24 cellular contexts compared by ENCODE assay signal in genomic region chrX:75546724-75547123, GRCh38.
"Had no signal": no experiment of that assay in that cellular context is flagged by ENCODE, and none has a peak within 500 bp of the region (broad histone marks: within the 10 kb centered on the region; RNA-seq: fewer than 3 reads in every experiment).

No MANE protein-coding gene starts in this region.

- H3K27me3 Mint-ChIP-seq: dendritic cell treated with granulocyte-macrophage colony-stimulating factor and Interleukin-4, amounts not matched to agents 40 ng/mL and 50 ng/mL, for 4 days had no signal

- H3K36me3 Mint-ChIP-seq: naive B cell; stimulated activated effector memory CD8-positive, alpha-beta T cell treated with anti-CD3 and anti-CD28 coated beads, Interleukin-12 subunit alpha, Interleukin-12 subunit beta, amount 100 ng/mL, for 72 hours had no signal

- H3K9me3 Mint-ChIP-seq: activated T-cell treated with anti-CD3 and anti-CD28 coated beads, Interleukin-2, amount 50 U/mL, for 24 hours; activated T-helper 2 cell treated with anti-CD3 and anti-CD28 coated beads, Interferon-gamma antibody, Interleukin-2, Interleukin-4, amounts not matched to agents 10 μg/mL and 5 μg/mL and 100 μg/mL, durations not matched to agents 14 hours and 24 hours and 36 hours; dendritic cell treated with granulocyte-macrophage colony-stimulating factor and Interleukin-4, amounts not matched to agents 40 ng/mL and 50 ng/mL, for 4 days; stimulated activated effector memory CD8-positive, alpha-beta T cell treated with anti-CD3 and anti-CD28 coated beads, Interleukin-12 subunit alpha, Interleukin-12 subunit beta, amount 100 ng/mL, for 72 hours had no signal

- DNase-seq: activated CD4-positive, alpha-beta T cell treated with anti-CD3 and anti-CD28 coated beads for 1 hour; activated CD4-positive, alpha-beta T cell treated with anti-CD3 and anti-CD28 coated beads, Interleukin-2, amount 50 U/mL, for 4 hours; activated CD8-positive, alpha-beta memory T cell treated with anti-CD3 and anti-CD28 coated beads for 24 hours; activated CD8-positive, alpha-beta memory T cell treated with anti-CD3 and anti-CD28 coated beads, Interleukin-2, amount 50 U/mL, for 4 hours; activated naive CD4-positive, alpha-beta T cell treated with Interleukin-2 at 50 U/mL for 16 hours; activated T-cell treated with anti-CD3 and anti-CD28 coated beads, Interleukin-2, amount 50 U/mL, for 24 hours; body of pancreas; caudate nucleus; effector CD4-positive, alpha-beta T cell; heart left ventricle; mesendoderm; mucosa of descending colon; naive B cell; occipital lobe; right lobe of liver; small intestine; stimulated activated CD4-positive, alpha-beta T cell treated with anti-CD3 and anti-CD28 coated beads, Interleukin-2, amount 100 ng/mL, for 24 hours; testis; trophoblast cell; WERI-Rb-1 had no signal

- H3K4me1 Mint-ChIP-seq: naive B cell; neural crest cell; stimulated activated effector memory CD8-positive, alpha-beta T cell treated with anti-CD3 and anti-CD28 coated beads, Interleukin-12 subunit alpha, Interleukin-12 subunit beta, amount 100 ng/mL, for 72 hours had no signal

- H3K27ac Mint-ChIP-seq: activated T-cell treated with anti-CD3 and anti-CD28 coated beads, Interleukin-2, amount 50 U/mL, for 24 hours; activated T-helper 2 cell treated with anti-CD3 and anti-CD28 coated beads, Interferon-gamma antibody, Interleukin-2, Interleukin-4, amounts not matched to agents 10 μg/mL and 5 μg/mL and 100 μg/mL, durations not matched to agents 14 hours and 24 hours and 36 hours; dendritic cell treated with granulocyte-macrophage colony-stimulating factor and Interleukin-4, amounts not matched to agents 40 ng/mL and 50 ng/mL, for 4 days; naive B cell; stimulated activated effector memory CD8-positive, alpha-beta T cell treated with anti-CD3 and anti-CD28 coated beads, Interleukin-12 subunit alpha, Interleukin-12 subunit beta, amount 100 ng/mL, for 72 hours had no signal

- ATAC-seq: body of pancreas; mucosa of descending colon; right lobe of liver; stimulated activated effector memory CD8-positive, alpha-beta T cell treated with anti-CD3 and anti-CD28 coated beads, Interleukin-12 subunit alpha, Interleukin-12 subunit beta, amount 100 ng/mL, for 72 hours had no signal

- H3K4me3 Mint-ChIP-seq: activated T-cell treated with anti-CD3 and anti-CD28 coated beads, Interleukin-2, amount 50 U/mL, for 24 hours; dendritic cell treated with granulocyte-macrophage colony-stimulating factor and Interleukin-4, amounts not matched to agents 40 ng/mL and 50 ng/mL, for 4 days; naive B cell; neural crest cell; stimulated activated effector memory CD8-positive, alpha-beta T cell treated with anti-CD3 and anti-CD28 coated beads, Interleukin-12 subunit alpha, Interleukin-12 subunit beta, amount 100 ng/mL, for 72 hours had no signal
